Comparison of ENCODE assay signal across 8 cellular contexts in the genomic region with DNA sequence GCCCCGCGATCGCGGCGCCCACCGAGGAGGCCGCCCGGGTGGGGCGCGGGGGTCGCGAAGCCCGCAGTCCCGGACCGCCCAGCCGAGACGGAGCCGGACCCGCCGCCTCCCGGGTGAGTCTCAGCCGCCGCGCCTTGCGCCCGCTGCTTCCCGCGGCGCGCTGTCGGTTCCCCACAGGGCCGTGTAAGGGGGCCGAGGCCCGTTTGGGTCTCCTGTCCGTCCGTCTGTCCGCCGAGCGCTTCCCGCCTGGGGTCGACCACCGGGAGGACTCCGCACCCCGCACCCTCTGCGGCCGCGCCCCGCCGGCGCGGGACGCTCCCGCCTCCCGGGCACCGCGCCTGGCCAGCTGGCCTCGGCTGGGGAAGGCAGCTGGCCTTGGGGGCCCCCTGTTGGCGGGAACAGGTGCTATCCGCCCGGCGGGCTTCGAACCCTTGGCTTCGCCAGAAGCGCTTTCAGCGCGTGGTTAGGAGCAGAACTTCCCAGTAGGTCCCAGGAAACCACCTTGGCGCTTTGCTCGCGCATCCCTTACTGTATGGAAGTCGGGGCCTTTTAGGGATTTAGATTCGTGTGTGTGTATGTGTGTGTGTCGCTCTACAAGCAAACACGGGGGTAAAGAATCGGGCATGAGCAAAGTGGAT. TPM values are rescaled to one million over a fixed set of nuclear protein-coding genes. Genes with fewer than 3 reads are reported as not detected.
DNase-seq lines count a peak whose midpoint lies in the region; ATAC-seq, FAIRE-seq and TF ChIP-seq lines count a peak whose summit lies in the region.

No MANE protein-coding gene starts in this region.

- H3K4me3 ChIP-seq in effector memory CD4-positive, alpha-beta T cell (ENCODE audit: insufficient read depth, low read depth, low read length, poor library complexity, severe bottlenecking), result peak overlapping the region; percentile 22
- peak overlapping the region; percentile 69 for H3K4me3 ChIP-seq in lung

- peaks cover 5% of the 10 kb centered on the region for H3K9me3 Mint-ChIP-seq in T-helper 1 cell treated with Interleukin-12 subunit alpha and Interleukin-12 subunit beta and Interleukin-4 antibody, amounts not matched to agents 30 μg/mL and 1 μg/mL, for 36 hours

- no peaks in the 10 kb centered on the region for H3K36me3 Mint-ChIP-seq in T-helper 1 cell treated with Interleukin-12 subunit alpha and Interleukin-12 subunit beta and Interleukin-4 antibody, amounts not matched to agents 30 μg/mL and 1 μg/mL, for 36 hours (ENCODE audit: low read depth)

- peaks cover 61% of the 10 kb centered on the region for H3K27me3 Mint-ChIP-seq in T-helper 1 cell treated with Interleukin-12 subunit alpha and Interleukin-12 subunit beta and Interleukin-4 antibody, amounts not matched to agents 30 μg/mL and 1 μg/mL, for 36 hours (ENCODE audit: low read depth)

- peaks cover 16% of the 10 kb centered on the region for H3K4me1 Mint-ChIP-seq in T-helper 1 cell treated with Interleukin-12 subunit alpha and Interleukin-12 subunit beta and Interleukin-4 antibody, amounts not matched to agents 30 μg/mL and 1 μg/mL, for 36 hours (ENCODE audit: low read depth)

- no peaks in the 10 kb centered on the region for H3K36me3 ChIP-seq in effector memory CD4-positive, alpha-beta T cell (ENCODE audit: control insufficient read depth, insufficient read depth, low read length)
- H3K36me3 ChIP-seq in lung (ENCODE audit: control insufficient read depth in 2 of 2, insufficient read depth in 2 of 2, low read length in 2 of 2), result no peaks in the 10 kb centered on the region

- peaks cover 9% of the 10 kb centered on the region for H3K4me1 ChIP-seq in effector memory CD4-positive, alpha-beta T cell (ENCODE audit: control insufficient read depth, insufficient read depth, low read length, poor library complexity, severe bottlenecking)
- peaks cover 0 to 19% of the 10 kb centered on the region in 2 donors for H3K4me1 ChIP-seq in lung (ENCODE audit: control insufficient read depth in 2 of 2, insufficient read depth in 2 of 2, low read length in 2 of 2)

- H3K9me3 ChIP-seq in effector memory CD4-positive, alpha-beta T cell (ENCODE audit: control insufficient read depth, low read length), result no peaks in the 10 kb centered on the region
- no peaks in the 10 kb centered on the region for H3K9me3 ChIP-seq in lung (ENCODE audit: control insufficient read depth in 2 of 2, insufficient read depth in 1 of 2, low read length in 1 of 2)

- ATAC-seq in HG03432 (IDR thresholded peaks at IDR 0.05; ENCODE audit: unreplicated experiment), result peak; percentile 32
- ATAC-seq in lung (ENCODE audit: insufficient read depth, low FRiP score), result peak; percentile 32
- no peak for ATAC-seq in HG03039 (IDR thresholded peaks at IDR 0.05; ENCODE audit: unreplicated experiment)
- ATAC-seq in GM21619 (IDR thresholded peaks at IDR 0.05; ENCODE audit: unreplicated experiment), result no peak

- DNase-seq in D721Med (ENCODE audit: insufficient read length, low spot score), result no peak
- DNase-seq in effector memory CD4-positive, alpha-beta T cell, result no peak
- peak; percentile 59 for DNase-seq in lung (ENCODE audit: low spot score)
- DNase-seq in stimulated activated CD8-positive, alpha-beta memory T cell treated with anti-CD3 and anti-CD28 coated beads, Interleukin-7, amount 100 ng/mL, for 24 hours (ENCODE audit: low read depth), result peak; percentile 10

- peaks cover 24% of the 10 kb centered on the region for H3K27me3 ChIP-seq in effector memory CD4-positive, alpha-beta T cell (replicated peaks; ENCODE audit: control insufficient read depth, insufficient read depth, low read length, poor library complexity, severe bottlenecking)
- H3K27me3 ChIP-seq in lung (ENCODE audit: control insufficient read depth, insufficient read depth), result no peaks in the 10 kb centered on the region

- no peak overlapping the region for H3K27ac Mint-ChIP-seq in T-helper 1 cell treated with Interleukin-12 subunit alpha and Interleukin-12 subunit beta and Interleukin-4 antibody, amounts not matched to agents 30 μg/mL and 1 μg/mL, for 36 hours

- peak overlapping the region; percentile 31 for H3K4me3 Mint-ChIP-seq in T-helper 1 cell treated with Interleukin-12 subunit alpha and Interleukin-12 subunit beta and Interleukin-4 antibody, amounts not matched to agents 30 μg/mL and 1 μg/mL, for 36 hours

- H3K27ac ChIP-seq in effector memory CD4-positive, alpha-beta T cell (ENCODE audit: insufficient read depth, low read length, poor library complexity, severe bottlenecking), result no peak overlapping the region
- H3K27ac ChIP-seq in lung (ENCODE audit: low read depth in 1 of 2, low read length in 1 of 2), result peak overlapping the region in 1 of 2 donors; percentile 91

- WGBS in lung, 2 donors, result 1% methylated on average over 33 to 74 of the region's 74 CpGs

- TF ChIP-seq CTCF in D721Med (IDR thresholded peaks at IDR 0.05; ENCODE audit: insufficient read depth, missing control alignments), result peak; percentile 35
- TF ChIP-seq CTCF in lung (IDR thresholded peaks at IDR 0.05; ENCODE audit: control extremely low read depth, extremely low read depth), result peak; percentile 1

- no peak for FAIRE-seq in D721Med (lab: Jason Lieb, UNC)

RNA-seq across cellular contexts. Expression of a gene that starts 0.4 kb away (rescaled TPM):
- total RNA-seq in lung, result 10 to 100 TPM in 1 of 2 donors, 1 to 10 TPM in 1; 7.7 to 15.1 TPM
- 10 to 100 TPM in 1 of 2 donors, 1 to 10 TPM in 1; 9.3 to 17.8 TPM for polyA plus RNA-seq in lung

Comparison
In these comparisons a context has a peak if more than half of its experiments do, and no peak if none do; other contexts are left out.
1. DNase-seq: peak in lung (single experiment) and stimulated activated CD8-positive, alpha-beta memory T cell treated with anti-CD3 and anti-CD28 coated beads, Interleukin-7, amount 100 ng/mL, for 24 hours (single experiment); none in D721Med (single experiment) and effector memory CD4-positive, alpha-beta T cell (0 of 3).
2. ATAC-seq: peak in HG03432 (single experiment) and lung (single experiment); none in HG03039 (single experiment) and GM21619 (single experiment).